ENCODE assay signal across 8 cellular contexts in genomic region chr7:23273141-23273599, GRCh38. TPM values are rescaled to one million over a fixed set of nuclear protein-coding genes. Genes with fewer than 3 reads are reported as not detected.
DNase-seq lines count a peak whose midpoint lies in the region; ATAC-seq, FAIRE-seq and TF ChIP-seq lines count a peak whose summit lies in the region.

No MANE protein-coding gene starts in this region.

- H3K4me2 ChIP-seq in A549: peak overlapping the region; percentile 63

- 0% methylated on average over 11 of the region's 11 CpGs for whole genome bisulfite sequencing in A549 (ENCODE audit: missing lambda C conversion rate)

- peak; percentile 95 for TF ChIP-seq CTCF in A549 (IDR thresholded peaks at IDR 0.05)

- no peak for TF ChIP-seq EP300 in A549 (IDR thresholded peaks at IDR 0.05)

- H3K4me3 ChIP-seq in A549 (peak overlapping the region; percentile 23; the same call in 1 of the 3 replicates), iPS-11a (ENCODE audit: low read depth, low read length) (peak overlapping the region; percentile 6)

- TF ChIP-seq POLR2A in A549 (IDR thresholded peaks at IDR 0.05; ENCODE audit: low read length): no peak

- peak; percentile 89 to 93 for TF ChIP-seq RAD21 in A549 (conservative IDR thresholded peaks at IDR 0.05 in 1 of 2, IDR thresholded peaks at IDR 0.05 in 1 of 2)

- H3K4me1 ChIP-seq in A549: peaks cover 22% of the 10 kb centered on the region

- no peaks in the 10 kb centered on the region for H3K9me3 ChIP-seq in A549

- CTCF ChIA-PET in A549 (lab: Yijun Ruan, JAX): interaction anchor here (0.5 to 7.1 kb wide), 79 partner anchors 8 to 563 kb away, joined by 3 to 108 read pairs (median 5); no protein-coding TSS in a partner anchor

- peak; percentile 97 for ATAC-seq in A549
- ATAC-seq in GM18517 (IDR thresholded peaks at IDR 0.05; ENCODE audit: unreplicated experiment): peak; percentile 97
- ATAC-seq in HG03025 (IDR thresholded peaks at IDR 0.05; ENCODE audit: low FRiP score, unreplicated experiment): peak; percentile 87

- DNase-seq in A549 (ENCODE audit: low read depth in 1 of 2, low spot score in 1 of 2) (peak; percentile 83 to 97), NCI-H187 treated with DMSO at 0.1 percent for 48 hours (lab: John Stamatoyannopoulos, UW) (peak; percentile 76), T-helper 2 cell (peak; percentile 64 to 93 (median 76)), anterior cingulate cortex (lab: John Stamatoyannopoulos, UW) (peak in 35 of 58 donors; percentile 1 to 68 (median 11))
- peak; percentile 74 to 93 for DNase-seq in stimulated activated CD4-positive, alpha-beta T cell treated with anti-CD3 and anti-CD28 coated beads, Interleukin-12 subunit alpha, Interleukin-12 subunit beta, amount 100 ng/mL, for 24 hours (ENCODE audit: low read depth in 2 of 2)

- peak; percentile 59 for FAIRE-seq in A549 (lab: Jason Lieb, UNC)

- H3K27ac ChIP-seq in A549: peak overlapping the region; percentile 76

- POLR2A ChIA-PET in A549 (lab: Yijun Ruan, JAX): interaction anchor here (0.6 to 1.4 kb wide), 10 partner anchors 26 to 388 kb away, joined by 3 to 8 read pairs (median 3); partner anchors contain the start of genes IGF2BP3 and MALSU1

TF ChIP-seq in A549, 52 proteins besides CTCF, POLR2A, EP300 and RAD21 (continues in another document):
- TF ChIP-seq, protein P1, sequence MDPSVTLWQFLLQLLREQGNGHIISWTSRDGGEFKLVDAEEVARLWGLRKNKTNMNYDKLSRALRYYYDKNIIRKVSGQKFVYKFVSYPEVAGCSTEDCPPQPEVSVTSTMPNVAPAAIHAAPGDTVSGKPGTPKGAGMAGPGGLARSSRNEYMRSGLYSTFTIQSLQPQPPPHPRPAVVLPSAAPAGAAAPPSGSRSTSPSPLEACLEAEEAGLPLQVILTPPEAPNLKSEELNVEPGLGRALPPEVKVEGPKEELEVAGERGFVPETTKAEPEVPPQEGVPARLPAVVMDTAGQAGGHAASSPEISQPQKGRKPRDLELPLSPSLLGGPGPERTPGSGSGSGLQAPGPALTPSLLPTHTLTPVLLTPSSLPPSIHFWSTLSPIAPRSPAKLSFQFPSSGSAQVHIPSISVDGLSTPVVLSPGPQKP (IDR thresholded peaks at IDR 0.05; ENCODE audit: low read depth, low read length): no peak
- TF ChIP-seq, protein P2, sequence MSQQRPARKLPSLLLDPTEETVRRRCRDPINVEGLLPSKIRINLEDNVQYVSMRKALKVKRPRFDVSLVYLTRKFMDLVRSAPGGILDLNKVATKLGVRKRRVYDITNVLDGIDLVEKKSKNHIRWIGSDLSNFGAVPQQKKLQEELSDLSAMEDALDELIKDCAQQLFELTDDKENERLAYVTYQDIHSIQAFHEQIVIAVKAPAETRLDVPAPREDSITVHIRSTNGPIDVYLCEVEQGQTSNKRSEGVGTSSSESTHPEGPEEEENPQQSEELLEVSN (IDR thresholded peaks at IDR 0.05; ENCODE audit: borderline replicate concordance, low read depth): no peak; the same call in 1 of the 2 replicates
- no peak for TF ChIP-seq CHD4 (IDR thresholded peaks at IDR 0.05; ENCODE audit: borderline replicate concordance)
- TF ChIP-seq SMC3 (IDR thresholded peaks at IDR 0.05): peak; percentile 89
- TF ChIP-seq GATA3 (IDR thresholded peaks at IDR 0.05; ENCODE audit: borderline replicate concordance): peak; percentile 78
- no peak for TF ChIP-seq EHF (CRISPR knock-in tag; IDR thresholded peaks at IDR 0.05)
- no peak for TF ChIP-seq HOXA7 (CRISPR knock-in tag; IDR thresholded peaks at IDR 0.05)
- TF ChIP-seq, protein P3, sequence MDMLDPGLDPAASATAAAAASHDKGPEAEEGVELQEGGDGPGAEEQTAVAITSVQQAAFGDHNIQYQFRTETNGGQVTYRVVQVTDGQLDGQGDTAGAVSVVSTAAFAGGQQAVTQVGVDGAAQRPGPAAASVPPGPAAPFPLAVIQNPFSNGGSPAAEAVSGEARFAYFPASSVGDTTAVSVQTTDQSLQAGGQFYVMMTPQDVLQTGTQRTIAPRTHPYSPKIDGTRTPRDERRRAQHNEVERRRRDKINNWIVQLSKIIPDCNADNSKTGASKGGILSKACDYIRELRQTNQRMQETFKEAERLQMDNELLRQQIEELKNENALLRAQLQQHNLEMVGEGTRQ (IDR thresholded peaks at IDR 0.05): no peak
- TF ChIP-seq EHMT2 (IDR thresholded peaks at IDR 0.05; ENCODE audit: low read depth): no peak
- no peak for TF ChIP-seq NR3C1 (IDR thresholded peaks at IDR 0.05)
- no peak for TF ChIP-seq MAZ (IDR thresholded peaks at IDR 0.05; ENCODE audit: borderline replicate concordance, low read depth, low read length)
- no peak for TF ChIP-seq CHD2 (IDR thresholded peaks at IDR 0.05; ENCODE audit: low read length, partially characterized antibody)
- TF ChIP-seq ZFP36 (IDR thresholded peaks at IDR 0.05; ENCODE audit: borderline replicate concordance, partially characterized antibody): no peak
- no peak for TF ChIP-seq BHLHE40 (IDR thresholded peaks at IDR 0.05; ENCODE audit: low read depth, low read length)
- no peak for TF ChIP-seq REST (IDR thresholded peaks at IDR 0.05)
- TF ChIP-seq HEYL (CRISPR knock-in tag; IDR thresholded peaks at IDR 0.05): no peak
- no peak for TF ChIP-seq ZNF302 (CRISPR knock-in tag; IDR thresholded peaks at IDR 0.05)
- TF ChIP-seq FOSB (CRISPR knock-in tag; IDR thresholded peaks at IDR 0.05): no peak
- TF ChIP-seq JUN (IDR thresholded peaks at IDR 0.05): 0 out of 5 replicates have a peak, but pooled peaks have one; percentile 27 to 54
- TF ChIP-seq MAFK (IDR thresholded peaks at IDR 0.05; ENCODE audit: partially characterized antibody): peak; percentile 96
- peak; percentile 74; the same call in 1 of the 2 replicates for TF ChIP-seq MYC (IDR thresholded peaks at IDR 0.05; ENCODE audit: borderline replicate concordance, low read length)
- TF ChIP-seq, protein P4, sequence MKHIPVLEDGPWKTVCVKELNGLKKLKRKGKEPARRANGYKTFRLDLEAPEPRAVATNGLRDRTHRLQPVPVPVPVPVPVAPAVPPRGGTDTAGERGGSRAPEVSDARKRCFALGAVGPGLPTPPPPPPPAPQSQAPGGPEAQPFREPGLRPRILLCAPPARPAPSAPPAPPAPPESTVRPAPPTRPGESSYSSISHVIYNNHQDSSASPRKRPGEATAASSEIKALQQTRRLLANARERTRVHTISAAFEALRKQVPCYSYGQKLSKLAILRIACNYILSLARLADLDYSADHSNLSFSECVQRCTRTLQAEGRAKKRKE (CRISPR knock-in tag; IDR thresholded peaks at IDR 0.05; ENCODE audit: low read depth): no peak
- no peak for TF ChIP-seq TFCP2L1 (CRISPR knock-in tag; IDR thresholded peaks at IDR 0.05)
- TF ChIP-seq RCOR1 (IDR thresholded peaks at IDR 0.05; ENCODE audit: low read depth, low read length): no peak
- no peak for TF ChIP-seq FOXS1 (CRISPR knock-in tag; IDR thresholded peaks at IDR 0.05)
- TF ChIP-seq ZSCAN20 (CRISPR knock-in tag; IDR thresholded peaks at IDR 0.05): no peak
- peak; percentile 60 for TF ChIP-seq JUNB (IDR thresholded peaks at IDR 0.05)
- no peak for TF ChIP-seq PBX3 (IDR thresholded peaks at IDR 0.05)
- no peak for TF ChIP-seq KDM5A (IDR thresholded peaks at IDR 0.05)
- no peak for TF ChIP-seq CBX8 (IDR thresholded peaks at IDR 0.05)

RNA-seq across cellular contexts. Expression of gene MALSU1, which starts 26.0 kb away (rescaled TPM):
- polyA plus RNA-seq in A549 (2011; rRNA removed) (93.6 and 122 TPM in 2 replicates), A549 (2017; fragmentation: RNase III; extraction: RNeasy Plus Mini Kit Qiagen cat#74134 plus additional on column Dnase treatment) (91.9 to 102 TPM (median 101 TPM) in 3 replicates)
- 105 and 112 TPM in 2 replicates for polyA plus RNA-seq in A549 (2012; cell fraction: cytosol; rRNA removed)
- 43.8 and 57.6 TPM in 2 replicates for polyA plus RNA-seq in A549 (2012; cell fraction: nucleus; rRNA removed)
- polyA minus RNA-seq in A549 (2011; rRNA and poly(A)+ RNA removed): 19.5 and 22.5 TPM in 2 replicates

RNA-seq across cellular contexts. Expression of gene GPNMB, which starts 26.6 kb away (rescaled TPM):
- polyA plus RNA-seq in A549 (2011; rRNA removed): 4.6 and 4.7 TPM in 2 replicates
- 0.71 and 0.83 TPM in 2 replicates for polyA plus RNA-seq in A549 (2012; cell fraction: cytosol; rRNA removed)
- polyA plus RNA-seq in A549 (2012; cell fraction: nucleus; rRNA removed): 0.20 and 0.54 TPM in 2 replicates
- 2.7 to 3.5 TPM (median 3.3 TPM) in 3 replicates for polyA plus RNA-seq in A549 (2017; fragmentation: RNase III; extraction: RNeasy Plus Mini Kit Qiagen cat#74134 plus additional on column Dnase treatment)
- polyA minus RNA-seq in A549 (2011; rRNA and poly(A)+ RNA removed): 1.5 and 2.1 TPM in 2 replicates

Comparison
In these comparisons a context has a peak if more than half of its experiments do, and no peak if none do; other contexts are left out.
1. Peak in every context shown above with its lines: DNase-seq, ATAC-seq, H3K4me3 ChIP-seq and H3K27ac ChIP-seq.
2. DNase-seq: peak in every context shown above with its lines; median percentile 90 in A549; 84 in stimulated activated CD4-positive, alpha-beta T cell treated with anti-CD3 and anti-CD28 coated beads, Interleukin-12 subunit alpha, Interleukin-12 subunit beta, amount 100 ng/mL, for 24 hours; 76 in NCI-H187 treated with DMSO at 0.1 percent for 48 hours; 76 in T-helper 2 cell; 11 in anterior cingulate cortex.